8 cellular contexts compared by ENCODE assay signal in genomic region chr12:53295070-53295890, GRCh38. TPM values are rescaled to one million over a fixed set of nuclear protein-coding genes. Genes with fewer than 3 reads are reported as not detected.
A peak's percentile ranks its signal among the peaks of the same experiment; 100 is the strongest.
DNase-seq lines count a peak whose midpoint lies in the region; ATAC-seq and TF ChIP-seq lines count a peak whose summit lies in the region.

Gene PFDN5 (plus strand): TSS chr12:53295542. CDS start chr12:53295568, 26 bp downstream.

- H3K4me3 ChIP-seq in Karpas-422 (ENCODE audit: low read length) = peak within 1 kb of the TSS; percentile 89
- H3K4me3 ChIP-seq in fibroblast of mammary gland (ENCODE audit: control insufficient read depth, low read depth, low read length) = peak within 1 kb of the TSS; percentile 100

- peaks cover 10 to 61% (median 46%) of the 10 kb centered on the region in 4 donors for H3K4me1 Mint-ChIP-seq in naive thymus-derived CD8-positive, alpha-beta T cell

- no peaks in the 10 kb centered on the region for H3K27me3 ChIP-seq in Karpas-422 (ENCODE audit: low read length)

- no peak for TF ChIP-seq CTCF in fibroblast of mammary gland (conservative IDR thresholded peaks at IDR 0.05; ENCODE audit: control insufficient read depth, insufficient read depth, low read depth, low read length)

- H3K27me3 Mint-ChIP-seq in naive thymus-derived CD8-positive, alpha-beta T cell = no peaks in the 10 kb centered on the region

- H3K9me3 ChIP-seq in Karpas-422 (ENCODE audit: low read length) = no peaks in the 10 kb centered on the region

- peak within 1 kb of the TSS; percentile 89 for H3K9ac ChIP-seq in Karpas-422 (ENCODE audit: low read length)

- H3K27ac Mint-ChIP-seq in naive thymus-derived CD8-positive, alpha-beta T cell = peak within 1 kb of the TSS; percentile 97 to 100 (median 99)

- H3K4me2 ChIP-seq in Karpas-422 (ENCODE audit: low read depth, low read length, poor library complexity, severe bottlenecking) = peak within 1 kb of the TSS; percentile 82

- peak within 1 kb of the TSS; percentile 19; the same call in 1 of the 2 replicates for H3K27ac ChIP-seq in Karpas-422 (ENCODE audit: low read length)

- peak within 1 kb of the TSS; percentile 95 to 100 (median 99) for H3K4me3 Mint-ChIP-seq in naive thymus-derived CD8-positive, alpha-beta T cell

- H3K36me3 ChIP-seq in Karpas-422 (ENCODE audit: insufficient read depth, low read length) = peaks cover 11% of the 10 kb centered on the region

- peak within 1 kb of the TSS; percentile 60; the same call in 1 of the 2 replicates for H2AFZ ChIP-seq in Karpas-422 (ENCODE audit: low read length)

- H3K79me2 ChIP-seq in Karpas-422 (ENCODE audit: low read length) = peaks cover 31% of the 10 kb centered on the region

- POLR2A ChIA-PET in naive thymus-derived CD8-positive, alpha-beta T cell (lab: Charles Lee) = interaction anchor here (0.5 to 4.2 kb wide), 22 partner anchors 14 to 216 kb away, joined by 3 to 52 read pairs (median 8); partner anchors contain the start of genes AAAS, CSAD, ESPL1 and PRR13

- no peaks in the 10 kb centered on the region for H3K9me3 Mint-ChIP-seq in naive thymus-derived CD8-positive, alpha-beta T cell

- H4K20me1 ChIP-seq in Karpas-422 (ENCODE audit: insufficient read depth, low read depth, low read length) = no peaks in the 10 kb centered on the region

- H3K36me3 Mint-ChIP-seq in naive thymus-derived CD8-positive, alpha-beta T cell = peaks cover 0 to 23% (median 2%) of the 10 kb centered on the region in 3 donors

- no peaks in the 10 kb centered on the region for H3K9me2 ChIP-seq in Karpas-422 (replicated peaks; ENCODE audit: insufficient read depth, low read length)

- peak; percentile 85 for ATAC-seq in GM21825 (IDR thresholded peaks at IDR 0.05; ENCODE audit: unreplicated experiment)
- ATAC-seq in naive thymus-derived CD8-positive, alpha-beta T cell = peak; percentile 90 to 93

- DNase-seq in DMS79 treated with DMSO at 0.1 percent for 48 hours (lab: John Stamatoyannopoulos, UW) (peak; percentile 63), Karpas-422 (peak; percentile 93), RPMI8226 (peak; percentile 92), fibroblast of mammary gland (ENCODE audit: low read depth) (peak; percentile 92)
- DNase-seq in activated T-helper 1 cell treated with anti-CD3 and anti-CD28 coated beads, Interleukin-2, amount 50 U/mL, for 16 hours (ENCODE audit: low read depth in 1 of 2, low spot score in 1 of 2) = peak; percentile 71 to 77
- DNase-seq in naive thymus-derived CD8-positive, alpha-beta T cell = peak; percentile 72 to 94 (median 87)
- DNase-seq in stimulated activated naive CD4-positive, alpha-beta T cell (lab: John Stamatoyannopoulos, UW) = peak; percentile 73 to 92 (median 83)

- peaks cover 35% of the 10 kb centered on the region for H3K4me1 ChIP-seq in Karpas-422 (ENCODE audit: low read length)

RNA-seq across cellular contexts. Expression of gene PFDN5, which starts in this region (rescaled TPM):
- total RNA-seq in Karpas-422 (2014; rRNA removed; shearing (Covaris generic); ENCODE audit: low replicate concordance) = 387 and 492 TPM in 2 replicates
- total RNA-seq in naive thymus-derived CD8-positive, alpha-beta T cell = 100 to 1,000 TPM; 663 to 692 TPM
- 1,000 to 10,000 TPM; 1,657 to 1,928 (median 1,896) TPM for polyA plus RNA-seq in naive thymus-derived CD8-positive, alpha-beta T cell

Comparison
In these comparisons a context has a peak if more than half of its experiments do, and no peak if none do; other contexts are left out.
1. Peak in every context shown above with its lines: DNase-seq, ATAC-seq, H3K4me3 ChIP-seq and H3K27ac ChIP-seq.